ENCODE assay signal across 11 cellular contexts in the genomic region with DNA sequence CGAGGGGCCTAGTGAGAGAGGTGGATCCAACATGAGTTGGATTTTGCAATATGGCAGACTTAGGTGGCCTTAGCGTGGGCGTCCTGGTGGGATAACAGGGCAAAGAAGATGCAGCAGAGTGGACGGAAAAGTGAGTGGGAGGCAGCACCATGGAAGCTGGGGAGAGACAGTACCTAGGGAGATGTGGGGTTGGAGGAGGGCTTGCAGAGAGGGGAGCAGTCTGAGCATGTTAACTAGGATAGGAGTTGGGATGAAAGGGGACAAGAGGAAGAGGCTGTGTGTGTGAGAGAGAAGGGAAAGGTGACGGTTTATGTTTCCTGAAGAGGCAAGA.
"Had no signal": no experiment of that assay in that cellular context is flagged by ENCODE, and none has a peak within 500 bp of the region (broad histone marks: within the 10 kb centered on the region; RNA-seq: fewer than 3 reads in every experiment).

No MANE protein-coding gene starts in this region.

- H3K4me2 ChIP-seq: GM23338 had no signal

- H3K36me3 ChIP-seq: HAP-1 had no signal

- H2AFZ ChIP-seq: GM23248, GM23338 had no signal

- H3K9ac ChIP-seq: GM23248 had no signal

- FAIRE-seq: H1, H54 had no signal

- H3K9me3 ChIP-seq: HAP-1 had no signal

- ATAC-seq: GM23338, HCT116 had no signal

- H3K4me1 ChIP-seq: HAP-1 had no signal

- DNase-seq: GOT3, H7, H9, HCEC 1CT, HFFc6 had no signal

- H3K4me3 ChIP-seq: GM23248, GM23338, HAP-1 had no signal

- H3K27ac ChIP-seq: GM23248 had no signal
